In the genomic region with DNA sequence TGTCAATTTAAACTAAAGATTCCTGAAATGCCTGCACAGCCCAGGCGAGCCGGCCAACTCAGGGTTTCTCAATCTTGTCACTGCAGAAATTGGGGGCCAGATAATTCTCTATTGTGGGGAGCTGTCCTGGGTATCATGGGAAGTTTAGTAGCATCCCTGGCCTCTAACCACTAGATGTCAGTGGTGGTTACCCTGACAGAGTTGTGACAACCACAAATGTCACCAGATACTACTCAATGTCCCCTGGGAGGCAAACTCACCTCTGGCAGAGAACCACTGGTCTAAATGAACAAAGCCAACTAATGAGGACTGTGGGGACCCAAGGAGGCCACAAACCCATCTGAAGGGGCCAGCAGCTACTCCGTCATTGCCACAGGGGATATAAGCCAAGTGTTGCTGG, we compare ENCODE assay signal across 8 cellular contexts.
DNase-seq lines count a peak whose midpoint lies in the region; ATAC-seq and TF ChIP-seq lines count a peak whose summit lies in the region.

No MANE protein-coding gene starts in this region.

- peaks cover 0 to 10% (median 0%) of the 10 kb centered on the region in 11 donors for H3K9me3 ChIP-seq in heart right ventricle

- TF ChIP-seq CTCF in heart right ventricle (IDR thresholded peaks at IDR 0.05), result peak; percentile 44 to 81 (median 70)
- peak; percentile 83 for TF ChIP-seq CTCF in retinal pigment epithelial cell (conservative IDR thresholded peaks at IDR 0.05; ENCODE audit: low read depth, low read length)

- DNase-seq in COLO668 (lab: John Stamatoyannopoulos, UW; ENCODE audit: unreplicated experiment) (peak; percentile 20), NCI-H510A treated with DMSO at 0.1 percent for 48 hours (lab: John Stamatoyannopoulos, UW) (peak; percentile 85), heart right ventricle (peak in 1 of 2 donors; percentile 52), retinal pigment epithelial cell (ENCODE audit: low read depth) (no peak)

- no peaks in the 10 kb centered on the region for H3K36me3 Mint-ChIP-seq in activated T-helper 17 cell treated with anti-CD3 and anti-CD28 coated beads, Interleukin-2, amount 50 U/mL, for 72 hours (ENCODE audit: low read depth)

- H3K27ac ChIP-seq in heart right ventricle, result no peak overlapping the region

- H3K27me3 ChIP-seq in heart right ventricle, result peaks cover 0 to 9% (median 0%) of the 10 kb centered on the region in 7 donors

- H3K4me3 ChIP-seq in heart right ventricle (no peak overlapping the region), retinal pigment epithelial cell (ENCODE audit: low read length) (no peak overlapping the region)

- no peak overlapping the region for H3K27ac Mint-ChIP-seq in activated T-helper 17 cell treated with anti-CD3 and anti-CD28 coated beads, Interleukin-2, amount 50 U/mL, for 72 hours

- intact Hi-C loops in heart right ventricle (cut with DNase I), result loop anchor here in 9 of 10 donors (2.0 to 10.0 kb wide), 10 partner anchors 46 to 431 kb away; no protein-coding TSS in a partner anchor

- peak; percentile 70 for ATAC-seq in GM18517 (IDR thresholded peaks at IDR 0.05; ENCODE audit: unreplicated experiment)
- peak; percentile 89 for ATAC-seq in HG03108 (IDR thresholded peaks at IDR 0.05; ENCODE audit: unreplicated experiment)
- peak; percentile 76 for ATAC-seq in activated T-helper 17 cell treated with anti-CD3 and anti-CD28 coated beads, Interleukin-2, amount 50 U/mL, for 72 hours (replicated peaks)
- peak; percentile 62 to 86 (median 70) for ATAC-seq in heart right ventricle
- no peak for ATAC-seq in HG02852 (IDR thresholded peaks at IDR 0.05; ENCODE audit: unreplicated experiment)

- no peaks in the 10 kb centered on the region for H3K9me3 Mint-ChIP-seq in activated T-helper 17 cell treated with anti-CD3 and anti-CD28 coated beads, Interleukin-2, amount 50 U/mL, for 72 hours

- H3K36me3 ChIP-seq in heart right ventricle, result no peaks in the 10 kb centered on the region

- H3K4me1 Mint-ChIP-seq in activated T-helper 17 cell treated with anti-CD3 and anti-CD28 coated beads, Interleukin-2, amount 50 U/mL, for 72 hours, result no peaks in the 10 kb centered on the region

- H3K4me3 Mint-ChIP-seq in activated T-helper 17 cell treated with anti-CD3 and anti-CD28 coated beads, Interleukin-2, amount 50 U/mL, for 72 hours, result no peak overlapping the region

- peaks cover 0 to 18% (median 6%) of the 10 kb centered on the region in 9 donors for H3K4me1 ChIP-seq in heart right ventricle

- peaks cover 17% of the 10 kb centered on the region for H3K27me3 Mint-ChIP-seq in activated T-helper 17 cell treated with anti-CD3 and anti-CD28 coated beads, Interleukin-2, amount 50 U/mL, for 72 hours

- 33 to 43% methylated on average over 3 of the region's 3 CpGs for WGBS in heart right ventricle, 2 donors
